ENCODE assay signal across 1 cellular context in genomic region chr19:36771275-36772231, GRCh38.
TF ChIP-seq lines count a peak whose summit lies in the region.

No MANE protein-coding gene starts in this region.

TF ChIP-seq in K562, 482 proteins besides CTCF, POLR2A, EP300 and RAD21 (continued from another document and continues in another):
- TF ChIP-seq HOMEZ (CRISPR knock-in tag; IDR thresholded peaks at IDR 0.05) (no peak), ZNF778 (CRISPR knock-in tag; IDR thresholded peaks at IDR 0.05) (no peak), DPF2 (IDR thresholded peaks at IDR 0.05) (no peak), RB1 (IDR thresholded peaks at IDR 0.05; ENCODE audit: low read depth) (no peak), RBFOX2 (IDR thresholded peaks at IDR 0.05; ENCODE audit: low read depth, low read length) (peak; percentile 68), ETS2 (tag; IDR thresholded peaks at IDR 0.05; ENCODE audit: borderline replicate concordance, poor library complexity, severe bottlenecking) (no peak), CBFA2T3 (IDR thresholded peaks at IDR 0.05) (peak; percentile 58), BRF2 (IDR thresholded peaks at IDR 0.05; ENCODE audit: borderline replicate concordance, insufficient read depth, insufficient read length) (no peak), ZNF232 (CRISPR knock-in tag; IDR thresholded peaks at IDR 0.05) (no peak), POLR3A (IDR thresholded peaks at IDR 0.05; ENCODE audit: borderline replicate concordance, extremely low read depth, insufficient read depth, insufficient read length) (no peak), ZNF354B (CRISPR knock-in tag; IDR thresholded peaks at IDR 0.05) (no peak), TEAD4 (IDR thresholded peaks at IDR 0.05; ENCODE audit: low read length) (peak; percentile 56), TEAD4 (CRISPR knock-in tag; IDR thresholded peaks at IDR 0.05; ENCODE audit: borderline replicate concordance) (no peak), MTA3 (IDR thresholded peaks at IDR 0.05; ENCODE audit: borderline replicate concordance) (no peak), NFRKB (IDR thresholded peaks at IDR 0.05; ENCODE audit: low read depth) (no peak), ZNF436 (CRISPR knock-in tag; IDR thresholded peaks at IDR 0.05) (no peak), PKNOX1 (IDR thresholded peaks at IDR 0.05) (no peak), AFF1 (IDR thresholded peaks at IDR 0.05; ENCODE audit: low read depth in 1 of 2, partially characterized antibody in 2 of 2) (no peak), ARID3B (CRISPR knock-in tag; IDR thresholded peaks at IDR 0.05; ENCODE audit: borderline replicate concordance) (no peak), TCF3 (CRISPR knock-in tag; IDR thresholded peaks at IDR 0.05) (peak; percentile 52), SAP30 (IDR thresholded peaks at IDR 0.05; ENCODE audit: borderline replicate concordance, insufficient read depth, low read depth, low read length, poor library complexity, severe bottlenecking) (no peak), PATZ1 (CRISPR knock-in tag; IDR thresholded peaks at IDR 0.05; ENCODE audit: borderline replicate concordance) (no peak), SNIP1 (IDR thresholded peaks at IDR 0.05; ENCODE audit: low read depth) (no peak), ZNF57 (CRISPR knock-in tag; IDR thresholded peaks at IDR 0.05) (no peak), NCOA6 (IDR thresholded peaks at IDR 0.05) (no peak), TSC22D4 (tag; IDR thresholded peaks at IDR 0.05) (no peak), GTF3C2 (IDR thresholded peaks at IDR 0.05; ENCODE audit: borderline replicate concordance, extremely low read depth, insufficient read length) (no peak), REST (CRISPR knock-in tag; IDR thresholded peaks at IDR 0.05; ENCODE audit: low read depth) (no peak), ZNF121 (CRISPR knock-in tag; conservative IDR thresholded peaks at IDR 0.05) (no peak), ZNF780A (CRISPR knock-in tag; IDR thresholded peaks at IDR 0.05) (no peak)
